In genomic region chr11:61828629-61829407, GRCh38 we compare ENCODE assay signal across 8 cellular contexts. TPM values are rescaled to one million over a fixed set of nuclear protein-coding genes. Genes with fewer than 3 reads are reported as not detected.
DNase-seq lines count a peak whose midpoint lies in the region; ATAC-seq and TF ChIP-seq lines count a peak whose summit lies in the region.

No MANE protein-coding gene starts in this region.

- TF ChIP-seq CTCF in adrenal gland (IDR thresholded peaks at IDR 0.05) (peak; percentile 6 to 47 (median 38)), left ventricle myocardium inferior (IDR thresholded peaks at IDR 0.05; ENCODE audit: borderline replicate concordance) (peak; percentile 54)

- H3K27me3 ChIP-seq in HAP-1 (ENCODE audit: low read depth) (no peaks in the 10 kb centered on the region), adrenal gland (no peaks in the 10 kb centered on the region), left ventricle myocardium inferior (ENCODE audit: low read depth) (no peaks in the 10 kb centered on the region)

- H3K9me3 ChIP-seq in HAP-1 (no peaks in the 10 kb centered on the region), adrenal gland (replicated peaks in 1 of 3) (no peaks in the 10 kb centered on the region), left ventricle myocardium inferior (replicated peaks) (no peaks in the 10 kb centered on the region)

- peaks cover 10% of the 10 kb centered on the region; the same call in 1 of the 2 replicates for H3K36me3 ChIP-seq in HAP-1 (replicated peaks)
- H3K36me3 ChIP-seq in adrenal gland (replicated peaks in 1 of 2) = no peaks in the 10 kb centered on the region
- H3K36me3 ChIP-seq in left ventricle myocardium inferior = no peaks in the 10 kb centered on the region

- H3K27ac ChIP-seq in adrenal gland (peak overlapping the region; percentile 68 to 98 (median 92)), left ventricle myocardium inferior (replicated peaks) (peak overlapping the region; percentile 89)

- intact Hi-C loops in adrenal gland (cut with DNase I) (no loop called here), left ventricle myocardium inferior (cut with micrococcal nuclease) (no loop called here), posterior cingulate gyrus (cut with DNase I) (no loop called here)

- in situ Hi-C loops in HAP-1 (cut with MboI; ENCODE audit: low sequenced_read_pairs) = no loop called here

- TF ChIP-seq POLR2A in adrenal gland (IDR thresholded peaks at IDR 0.05) = peak in 1 of 2 donors; percentile 76

- WGBS in adrenal gland, 4 donors = 1 to 12% (median 2%) methylated on average over 6 to 55 of the region's 55 CpGs

- DNase-seq in ELF-1 (ENCODE audit: low read depth, low spot score) (peak; percentile 64), HAP-1 (ENCODE audit: low spot score in 2 of 2) (peak; percentile 37 to 64), NCI-H748 (lab: John Stamatoyannopoulos, UW; ENCODE audit: unreplicated experiment) (peak; percentile 67), adrenal gland (peak; percentile 54 to 90 (median 82)), left ventricle myocardium inferior (peak; percentile 62), posterior cingulate gyrus (peak in 8 of 10 donors; percentile 21 to 92 (median 50))

- H3K4me3 ChIP-seq in HAP-1 = peak overlapping the region; percentile 74
- H3K4me3 ChIP-seq in adrenal gland = peak overlapping the region; percentile 53 to 81 (median 76)
- peak overlapping the region; percentile 73 for H3K4me3 ChIP-seq in left ventricle myocardium inferior

- H3K4me1 ChIP-seq in HAP-1 (peaks cover 17% of the 10 kb centered on the region), adrenal gland (replicated peaks in 1 of 2) (peaks cover 27 to 54% of the 10 kb centered on the region in 2 donors), left ventricle myocardium inferior (peaks cover 69% of the 10 kb centered on the region)

- ATAC-seq in HG02759 (IDR thresholded peaks at IDR 0.05; ENCODE audit: unreplicated experiment) = no peak
- ATAC-seq in GM18873 (IDR thresholded peaks at IDR 0.05; ENCODE audit: low FRiP score, unreplicated experiment) = no peak

RNA-seq across cellular contexts. Expression of gene FADS2, which starts 0.7 kb away (rescaled TPM):
- total RNA-seq in adrenal gland = 1,000 to 10,000 TPM in 2 of 8 donors, 100 to 1,000 TPM in 6; 302 to 1,301 (median 562) TPM
- 1,000 to 10,000 TPM in 1 of 3 donors, 100 to 1,000 TPM in 2; 134 to 1,327 (median 153) TPM for polyA plus RNA-seq in adrenal gland
- total RNA-seq in left ventricle myocardium inferior = 25.7 TPM

RNA-seq across cellular contexts. Expression of gene FADS1, which starts 12.0 kb away (rescaled TPM):
- total RNA-seq in adrenal gland (100 to 1,000 TPM in 5 of 8 donors, 10 to 100 TPM in 3; 60.3 to 361 (median 102) TPM), left ventricle myocardium inferior (24.1 TPM)
- polyA plus RNA-seq in adrenal gland = 100 to 1,000 TPM in 1 of 3 donors, 10 to 100 TPM in 2; 28.3 to 410 (median 32.1) TPM

RNA-seq across cellular contexts. Expression of gene FEN1, which starts 36.1 kb away (rescaled TPM):
- total RNA-seq in adrenal gland (10 to 100 TPM in 4 of 8 donors, 1 to 10 TPM in 4; 8.4 to 25.6 (median 10.0) TPM), left ventricle myocardium inferior (5.8 TPM)
- 10 to 100 TPM in 1 of 3 donors, 1 to 10 TPM in 2; 3.9 to 32.0 (median 4.5) TPM for polyA plus RNA-seq in adrenal gland

RNA-seq across cellular contexts. Expression of gene TMEM258, which starts 36.4 kb away (rescaled TPM):
- 100 to 1,000 TPM in 4 of 8 donors, 10 to 100 TPM in 4; 22.8 to 161 (median 116) TPM for total RNA-seq in adrenal gland
- 100 to 1,000 TPM in 2 of 3 donors, 10 to 100 TPM in 1; 91.5 to 215 (median 137) TPM for polyA plus RNA-seq in adrenal gland
- 117 TPM for total RNA-seq in left ventricle myocardium inferior

Comparison
In these comparisons a context has a peak if more than half of its experiments do, and no peak if none do; other contexts are left out.
1. RNA of gene FADS2, which starts 0.7 kb away (total RNA-seq): 302 to 1,301 TPM in adrenal gland; 25.7 TPM in left ventricle myocardium inferior (single experiment); every median in the first group is over 10 times any median in the second.
2. Peak in every context shown above with its lines, with median percentiles within 50 percentile points of each other: DNase-seq and H3K4me3 ChIP-seq.